Comparison of ENCODE assay signal across 8 cellular contexts in genomic region chr9:124770359-124771020, GRCh38. TPM values are rescaled to one million over a fixed set of nuclear protein-coding genes. Genes with fewer than 3 reads are reported as not detected.
DNase-seq lines count a peak whose midpoint lies in the region; ATAC-seq and TF ChIP-seq lines count a peak whose summit lies in the region.

No MANE protein-coding gene starts in this region.

- H3K36me3 Mint-ChIP-seq in CD4-positive, CD25-positive, alpha-beta regulatory T cell = no peaks in the 10 kb centered on the region

- peaks cover 32% of the 10 kb centered on the region for H3K4me1 ChIP-seq in CD4-positive, CD25-positive, alpha-beta regulatory T cell (ENCODE audit: control insufficient read depth, insufficient read depth, low read length, poor library complexity, severe bottlenecking)
- peaks cover 5% of the 10 kb centered on the region for H3K4me1 ChIP-seq in fibroblast of lung (ENCODE audit: control insufficient read depth, extremely low read depth, insufficient read depth, low read length)
- peaks cover 7% of the 10 kb centered on the region for H3K4me1 ChIP-seq in osteoblast (ENCODE audit: insufficient read depth, low read length)

- H3K9me3 ChIP-seq in CD4-positive, CD25-positive, alpha-beta regulatory T cell (ENCODE audit: control insufficient read depth in 2 of 2, low read length in 2 of 2) = no peaks in the 10 kb centered on the region
- no peaks in the 10 kb centered on the region for H3K9me3 ChIP-seq in fibroblast of lung (ENCODE audit: control insufficient read depth, insufficient read depth, low read depth, low read length)
- no peaks in the 10 kb centered on the region for H3K9me3 ChIP-seq in osteoblast (ENCODE audit: low read depth, low read length)

- H3K9ac ChIP-seq in fibroblast of lung (ENCODE audit: insufficient read depth, low read length) = peak overlapping the region; percentile 24

- peaks cover 36% of the 10 kb centered on the region for H3K27me3 ChIP-seq in CD4-positive, CD25-positive, alpha-beta regulatory T cell (ENCODE audit: control insufficient read depth, insufficient read depth, low read length)
- H3K27me3 ChIP-seq in fibroblast of lung (ENCODE audit: control insufficient read depth, insufficient read depth, low read length) = peaks cover 36% of the 10 kb centered on the region
- H3K27me3 ChIP-seq in osteoblast (ENCODE audit: insufficient read depth, low read length) = peaks cover 54% of the 10 kb centered on the region

- H2AFZ ChIP-seq in fibroblast of lung (ENCODE audit: low read length) (peak overlapping the region; percentile 49), osteoblast (ENCODE audit: low read length) (peak overlapping the region; percentile 80)

- TF ChIP-seq CTCF in HFF-Myc (IDR thresholded peaks at IDR 0.05; ENCODE audit: low read depth, low read length, missing control alignments) (no peak), fibroblast of lung (conservative IDR thresholded peaks at IDR 0.05 in 1 of 2, IDR thresholded peaks at IDR 0.05 in 1 of 2; ENCODE audit: low read depth in 1 of 2, low read length in 2 of 2) (no peak), osteoblast (IDR thresholded peaks at IDR 0.05; ENCODE audit: extremely low read depth, low read depth, low read length) (no peak)

- H3K36me3 ChIP-seq in CD4-positive, CD25-positive, alpha-beta regulatory T cell (ENCODE audit: control insufficient read depth, insufficient read depth, low read length) = no peaks in the 10 kb centered on the region
- H3K36me3 ChIP-seq in fibroblast of lung (ENCODE audit: control insufficient read depth, insufficient read depth, low read length) = no peaks in the 10 kb centered on the region
- H3K36me3 ChIP-seq in osteoblast (ENCODE audit: insufficient read depth, low read length) = no peaks in the 10 kb centered on the region

- H3K4me2 ChIP-seq in fibroblast of lung (ENCODE audit: extremely low read depth, insufficient read depth, low read length) (peak overlapping the region; percentile 90), osteoblast (ENCODE audit: insufficient read depth, low read length) (peak overlapping the region; percentile 84)

- no peaks in the 10 kb centered on the region for H4K20me1 ChIP-seq in fibroblast of lung (ENCODE audit: control insufficient read depth, extremely low read depth, insufficient read depth, low read length)
- peaks cover 11% of the 10 kb centered on the region for H4K20me1 ChIP-seq in osteoblast (ENCODE audit: insufficient read depth, low read length)

- peaks cover 0 to 1% (median 0%) of the 10 kb centered on the region in 7 donors for H3K9me3 Mint-ChIP-seq in CD4-positive, CD25-positive, alpha-beta regulatory T cell

- H3K27ac ChIP-seq in CD4-positive, CD25-positive, alpha-beta regulatory T cell (ENCODE audit: insufficient read depth, low read length, poor library complexity, severe bottlenecking) = no peak overlapping the region
- H3K27ac ChIP-seq in fibroblast of lung (ENCODE audit: insufficient read depth, low read length) = no peak overlapping the region
- no peak overlapping the region for H3K27ac ChIP-seq in osteoblast (ENCODE audit: low read depth, low read length)

- peak overlapping the region; percentile 82 to 92 (median 87) for H3K4me3 Mint-ChIP-seq in CD4-positive, CD25-positive, alpha-beta regulatory T cell

- ATAC-seq in CD4-positive, CD25-positive, alpha-beta regulatory T cell (ENCODE audit: low read depth in 2 of 2) = no peak

- H3K79me2 ChIP-seq in fibroblast of lung (ENCODE audit: control insufficient read depth, insufficient read depth, low read length) (no peaks in the 10 kb centered on the region), osteoblast (ENCODE audit: insufficient read depth, low read length) (no peaks in the 10 kb centered on the region)

- DNase-seq in CD4-positive, CD25-positive, alpha-beta regulatory T cell = peak in 2 of 3 donors; percentile 7 to 19
- DNase-seq in HFF-Myc (ENCODE audit: extremely low read depth, low read depth) (no peak), UCSD-AML1 (lab: John Stamatoyannopoulos, UW; ENCODE audit: unreplicated experiment) (peak; percentile 81), fibroblast of lung (ENCODE audit: low read depth in 2 of 2) (no peak), osteoblast (ENCODE audit: insufficient read length, low spot score, missing footprints) (peak; percentile 71), EL (no peak), NCI-H1694 treated with DMSO at 0.1 percent for 48 hours (lab: John Stamatoyannopoulos, UW) (no peak), mucosa of gallbladder (ENCODE audit: low spot score) (no peak)

- H3K4me3 ChIP-seq in CD4-positive, CD25-positive, alpha-beta regulatory T cell (ENCODE audit: low read depth, low read length) = peak overlapping the region; percentile 40
- H3K4me3 ChIP-seq in HFF-Myc (replicated peaks; ENCODE audit: low read depth, low read length) (peak overlapping the region; percentile 61), fibroblast of lung (replicated peaks in 1 of 4; ENCODE audit: control extremely low read depth in 1 of 4, insufficient read depth in 1 of 4, low read depth in 3 of 4, low read length in 4 of 4) (peak overlapping the region; percentile 54 to 73 (median 60)), osteoblast (ENCODE audit: insufficient read depth, low read length) (peak overlapping the region; percentile 80)

- H3K4me1 Mint-ChIP-seq in CD4-positive, CD25-positive, alpha-beta regulatory T cell = peaks cover 5 to 45% (median 29%) of the 10 kb centered on the region in 4 donors

- peaks cover 70% of the 10 kb centered on the region for H3K27me3 Mint-ChIP-seq in CD4-positive, CD25-positive, alpha-beta regulatory T cell

- H3K27ac Mint-ChIP-seq in CD4-positive, CD25-positive, alpha-beta regulatory T cell = no peak overlapping the region

RNA-seq across cellular contexts. Expression of gene NR6A1, which starts 0.6 kb away (rescaled TPM):
- total RNA-seq in CD4-positive, CD25-positive, alpha-beta regulatory T cell = 0.05 TPM
- polyA plus RNA-seq in CD4-positive, CD25-positive, alpha-beta regulatory T cell = not detected
- total RNA-seq in fibroblast of lung (0.26 and 0.50 TPM in 2 replicates), osteoblast (0.36 and 0.88 TPM in 2 replicates), mucosa of gallbladder (3.2 TPM)
- 0.07 and 0.25 TPM in 2 replicates for polyA plus RNA-seq in fibroblast of lung
- 0.07 and 0.33 TPM in 2 replicates for polyA plus RNA-seq in fibroblast of lung (2012)
- 0.08 and 0.22 TPM in 2 replicates for polyA minus RNA-seq in fibroblast of lung (ENCODE audit: low replicate concordance)

RNA-seq across cellular contexts. Expression of gene OLFML2A, which starts 6.4 kb away (rescaled TPM):
- not detected for total RNA-seq in CD4-positive, CD25-positive, alpha-beta regulatory T cell
- polyA plus RNA-seq in CD4-positive, CD25-positive, alpha-beta regulatory T cell = not detected
- total RNA-seq in fibroblast of lung = 30.6 and 33.7 TPM in 2 replicates
- polyA plus RNA-seq in fibroblast of lung = 2.7 and 22.3 TPM in 2 replicates
- 4.4 and 29.0 TPM in 2 replicates for polyA plus RNA-seq in fibroblast of lung (2012)
- 5.5 and 35.1 TPM in 2 replicates for polyA minus RNA-seq in fibroblast of lung (ENCODE audit: low replicate concordance)
- total RNA-seq in osteoblast = 27.1 and 29.7 TPM in 2 replicates
- 12.7 TPM for total RNA-seq in mucosa of gallbladder

Comparison
In these comparisons a context has a peak if more than half of its experiments do, and no peak if none do; other contexts are left out.
1. DNase-seq: peak in CD4-positive, CD25-positive, alpha-beta regulatory T cell (2 of 3), UCSD-AML1 (single experiment) and osteoblast (single experiment); none in HFF-Myc (single experiment), fibroblast of lung (0 of 2), EL (single experiment), NCI-H1694 treated with DMSO at 0.1 percent for 48 hours (single experiment) and mucosa of gallbladder (single experiment).
2. RNA of gene OLFML2A, which starts 6.4 kb away (total RNA-seq): 30.6 to 33.7 TPM in fibroblast of lung, 27.1 to 29.7 TPM in osteoblast and 12.7 TPM in mucosa of gallbladder (single experiment); not detected in CD4-positive, CD25-positive, alpha-beta regulatory T cell (single experiment); every median in the first group is over 10 times any median in the second.
3. Peak in every context shown above with its lines, with median percentiles within 50 percentile points of each other: H3K4me3 ChIP-seq.